1 cellular context compared by ENCODE assay signal in the genomic region with DNA sequence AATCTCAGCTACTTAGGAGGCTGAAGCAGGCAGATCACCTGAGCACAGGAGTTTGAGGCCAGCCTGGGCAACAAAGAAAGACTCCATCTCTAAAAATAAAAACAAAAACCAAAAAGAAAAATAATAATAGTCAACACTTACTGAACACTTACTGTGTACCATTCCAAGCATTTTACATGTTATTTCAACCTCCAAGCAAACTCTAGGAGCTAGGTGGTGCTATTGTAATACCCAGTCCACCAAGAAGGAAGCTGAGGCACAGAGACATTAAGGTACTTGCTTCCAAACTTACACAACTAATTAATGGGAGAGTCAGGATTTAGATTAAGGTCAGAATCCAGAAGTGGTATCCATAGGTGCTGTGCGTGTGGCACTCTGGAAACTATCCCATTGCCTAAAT.
TF ChIP-seq lines count a peak whose summit lies in the region.

No MANE protein-coding gene starts in this region.

TF ChIP-seq in H1, 55 proteins besides CTCF, POLR2A, EP300 and RAD21 (continued from another document):
- TF ChIP-seq BCL11A (IDR thresholded peaks at IDR 0.05; ENCODE audit: low read depth in 2 of 2, low read length in 2 of 2) (no peak), KDM4A (IDR thresholded peaks at IDR 0.05; ENCODE audit: low read depth, low read length, severe bottlenecking) (no peak), KDM1A (IDR thresholded peaks at IDR 0.05; ENCODE audit: borderline replicate concordance, low read length) (no peak), POU5F1 (IDR thresholded peaks at IDR 0.05; ENCODE audit: low read depth, low read length) (no peak), TAF7 (optimal IDR thresholded peaks at IDR 0.05; ENCODE audit: borderline replicate concordance, low read depth, low read length) (no peak), JUND (IDR thresholded peaks at IDR 0.05; ENCODE audit: low read length) (no peak), CBX5 (IDR thresholded peaks at IDR 0.05; ENCODE audit: low read depth, low read length) (no peak), HDAC2 (IDR thresholded peaks at IDR 0.05; ENCODE audit: borderline replicate concordance in 1 of 2, low read depth in 2 of 2, low read length in 2 of 2) (no peak)
- TF ChIP-seq, protein P1, sequence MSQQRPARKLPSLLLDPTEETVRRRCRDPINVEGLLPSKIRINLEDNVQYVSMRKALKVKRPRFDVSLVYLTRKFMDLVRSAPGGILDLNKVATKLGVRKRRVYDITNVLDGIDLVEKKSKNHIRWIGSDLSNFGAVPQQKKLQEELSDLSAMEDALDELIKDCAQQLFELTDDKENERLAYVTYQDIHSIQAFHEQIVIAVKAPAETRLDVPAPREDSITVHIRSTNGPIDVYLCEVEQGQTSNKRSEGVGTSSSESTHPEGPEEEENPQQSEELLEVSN (IDR thresholded peaks at IDR 0.05): no peak
- TF ChIP-seq, protein P2, sequence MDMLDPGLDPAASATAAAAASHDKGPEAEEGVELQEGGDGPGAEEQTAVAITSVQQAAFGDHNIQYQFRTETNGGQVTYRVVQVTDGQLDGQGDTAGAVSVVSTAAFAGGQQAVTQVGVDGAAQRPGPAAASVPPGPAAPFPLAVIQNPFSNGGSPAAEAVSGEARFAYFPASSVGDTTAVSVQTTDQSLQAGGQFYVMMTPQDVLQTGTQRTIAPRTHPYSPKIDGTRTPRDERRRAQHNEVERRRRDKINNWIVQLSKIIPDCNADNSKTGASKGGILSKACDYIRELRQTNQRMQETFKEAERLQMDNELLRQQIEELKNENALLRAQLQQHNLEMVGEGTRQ (IDR thresholded peaks at IDR 0.05; ENCODE audit: low read length): no peak
TF ChIP-seq in H1: peak in this region for 0.
